In the genomic region with DNA sequence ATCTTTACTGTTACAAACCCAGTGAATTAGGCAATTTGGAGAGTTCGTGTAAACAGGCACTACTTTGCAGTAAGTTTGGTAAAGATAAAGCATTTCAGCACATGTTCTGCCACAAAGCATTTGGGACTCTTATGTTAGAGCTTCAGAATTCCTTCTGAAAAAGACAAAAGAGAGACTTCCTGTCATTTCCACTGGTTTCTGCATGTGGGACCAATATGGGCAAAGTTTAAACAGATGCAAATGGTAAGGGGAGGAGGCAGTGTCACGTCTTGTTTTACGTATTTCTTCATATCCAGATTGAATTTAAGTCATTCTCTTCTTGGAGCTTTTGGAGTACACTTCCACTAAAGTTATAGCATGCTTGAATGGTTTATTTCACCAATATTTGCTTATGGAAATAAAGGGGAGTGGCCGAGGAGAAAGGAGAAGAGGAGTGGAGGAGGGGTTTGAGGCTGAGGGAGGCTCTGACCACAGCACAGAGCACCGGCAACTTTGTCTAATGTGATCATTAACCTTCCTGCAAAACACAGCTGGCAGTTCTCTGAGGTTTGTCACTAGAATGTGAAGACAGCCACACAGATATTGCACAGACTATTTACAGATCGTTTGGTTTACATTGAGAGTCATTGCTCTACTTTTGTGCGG, we compare ENCODE assay signal across 9 cellular contexts. TPM values are rescaled to one million over a fixed set of nuclear protein-coding genes. Genes with fewer than 3 reads are reported as not detected.
A peak's percentile ranks its signal among the peaks of the same experiment; 100 is the strongest.
DNase-seq lines count a peak whose midpoint lies in the region; ATAC-seq and TF ChIP-seq lines count a peak whose summit lies in the region.
"Had no signal": no experiment of that assay in that cellular context is flagged by ENCODE, and none has a peak within 500 bp of the region (broad histone marks: within the 10 kb centered on the region; RNA-seq: fewer than 3 reads in every experiment).

A gene with protein sequence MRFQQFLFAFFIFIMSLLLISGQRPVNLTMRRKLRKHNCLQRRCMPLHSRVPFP (plus strand): TSS at position 499 of the 645 bp plus-strand sequence. CDS start 154 bp downstream, outside the sequence.

- H3K36me3 Mint-ChIP-seq in activated naive CD8-positive, alpha-beta T cell treated with anti-CD3 and anti-CD28 coated beads, Interleukin-2, amount 50 U/mL, for 24 hours (ENCODE audit: low read depth) = no peaks in the 10 kb centered on the region

- no peak within 1 kb of the TSS for H4K5ac ChIP-seq in mesendoderm (ENCODE audit: low read length)

- H4K20me1 ChIP-seq in MM.1S (ENCODE audit: insufficient read depth, low read length) = no peaks in the 10 kb centered on the region

- H3K4me3 ChIP-seq in MM.1S (ENCODE audit: low read length) (no peak within 1 kb of the TSS), mesendoderm (ENCODE audit: low read length) (no peak within 1 kb of the TSS), gastrocnemius medialis (no peak within 1 kb of the TSS)

- H3K79me2 ChIP-seq in MM.1S (ENCODE audit: low read length) (no peaks in the 10 kb centered on the region), mesendoderm (ENCODE audit: control insufficient read depth, insufficient read depth, low read length) (no peaks in the 10 kb centered on the region)

- POLR2A ChIA-PET in HEK293T (lab: Yijun Ruan, JAX) = no interaction called here

- in situ Hi-C loops in gastrocnemius medialis (cut with MboI; ENCODE audit: low sequenced_read_pairs in 4 of 4) = no loop called here

- no peak for TF ChIP-seq CTCF in MM.1S (IDR thresholded peaks at IDR 0.05; ENCODE audit: low read length)
- TF ChIP-seq CTCF in gastrocnemius medialis (IDR thresholded peaks at IDR 0.05 in 4 of 5, conservative IDR thresholded peaks at IDR 0.05 in 1 of 5) = no peak

- no peak within 1 kb of the TSS for H4K8ac ChIP-seq in mesendoderm (ENCODE audit: low read depth, low read length)

- H2BK15ac ChIP-seq in mesendoderm (replicated peaks; ENCODE audit: low read depth) = no peak within 1 kb of the TSS

- intact Hi-C loops in gastrocnemius medialis (cut with DNase I; ENCODE audit: low total_unique reads) = no loop called here

- no peak within 1 kb of the TSS for H3K9ac ChIP-seq in MM.1S (ENCODE audit: low read length)
- H3K9ac ChIP-seq in mesendoderm (ENCODE audit: low read length) = peak within 1 kb of the TSS; percentile 17

- no peaks in the 10 kb centered on the region for H3K27me3 ChIP-seq in MM.1S (replicated peaks; ENCODE audit: insufficient read depth, low read length)
- no peaks in the 10 kb centered on the region for H3K27me3 ChIP-seq in mesendoderm (ENCODE audit: insufficient read depth, low read length, poor library complexity)
- H3K27me3 ChIP-seq in gastrocnemius medialis = no peaks in the 10 kb centered on the region

- peaks cover 3% of the 10 kb centered on the region for H3K27me3 Mint-ChIP-seq in activated naive CD8-positive, alpha-beta T cell treated with anti-CD3 and anti-CD28 coated beads, Interleukin-2, amount 50 U/mL, for 24 hours

- H2AK5ac ChIP-seq in mesendoderm (ENCODE audit: low read length) = no peak within 1 kb of the TSS

- DNase-seq in MM.1S (no peak), mesendoderm (peak; percentile 45), gastrocnemius medialis (no peak), NOMO-1 treated with DMSO at 0.1 percent for 48 hours (lab: John Stamatoyannopoulos, UW; ENCODE audit: unreplicated experiment) (no peak), HEK293T (ENCODE audit: extremely low spot score) (no peak)
- DNase-seq in activated naive CD8-positive, alpha-beta T cell treated with anti-CD3 and anti-CD28 coated beads, Interleukin-2, amount 50 U/mL, for 24 hours = no peak
- DNase-seq: activated CD4-positive, alpha-beta T cell treated with anti-CD3 and anti-CD28 coated beads for 4 hours had no signal

- no peak within 1 kb of the TSS for H3K4me3 Mint-ChIP-seq in activated naive CD8-positive, alpha-beta T cell treated with anti-CD3 and anti-CD28 coated beads, Interleukin-2, amount 50 U/mL, for 24 hours

- H3K18ac ChIP-seq in mesendoderm (ENCODE audit: low read length) = no peak within 1 kb of the TSS

- CTCF ChIA-PET in HEK293T (lab: Yijun Ruan, JAX) = interaction anchor here (0.7 kb wide), 1 partner anchor 106 kb away, joined by 3 read pairs; no protein-coding TSS in a partner anchor

- H3K4me2 ChIP-seq in MM.1S (ENCODE audit: low read depth, low read length) (no peak within 1 kb of the TSS), mesendoderm (ENCODE audit: low read length) (no peak within 1 kb of the TSS)

- ATAC-seq in GM18870 (IDR thresholded peaks at IDR 0.05; ENCODE audit: unreplicated experiment) (peak; percentile 99), HG02571 (IDR thresholded peaks at IDR 0.05; ENCODE audit: unreplicated experiment) (peak; percentile 98), gastrocnemius medialis (no peak)
- no peak for ATAC-seq in activated naive CD8-positive, alpha-beta T cell treated with anti-CD3 and anti-CD28 coated beads, Interleukin-2, amount 50 U/mL, for 24 hours

- H3K56ac ChIP-seq in mesendoderm (ENCODE audit: low read length) = no peak within 1 kb of the TSS

- H3K4me1 ChIP-seq in MM.1S (ENCODE audit: low read length) = no peaks in the 10 kb centered on the region
- H3K4me1 ChIP-seq in mesendoderm (ENCODE audit: control insufficient read depth, low read depth, low read length) = no peaks in the 10 kb centered on the region
- H3K4me1 ChIP-seq in gastrocnemius medialis = no peaks in the 10 kb centered on the region

- H3K9me3 Mint-ChIP-seq in activated naive CD8-positive, alpha-beta T cell treated with anti-CD3 and anti-CD28 coated beads, Interleukin-2, amount 50 U/mL, for 24 hours = no peaks in the 10 kb centered on the region

- H3K4ac ChIP-seq in mesendoderm (ENCODE audit: low read depth, low read length) = no peak within 1 kb of the TSS

- H3F3A ChIP-seq in MM.1S (ENCODE audit: insufficient read depth, low read length) = no peaks in the 10 kb centered on the region

- no peak for TF ChIP-seq POLR2A in gastrocnemius medialis (IDR thresholded peaks at IDR 0.05)

- H2BK5ac ChIP-seq in mesendoderm (ENCODE audit: low read length) = no peak within 1 kb of the TSS

- no peak within 1 kb of the TSS for H3K23ac ChIP-seq in mesendoderm (ENCODE audit: low read length)

- no peaks in the 10 kb centered on the region for H3K36me3 ChIP-seq in MM.1S (replicated peaks; ENCODE audit: insufficient read depth, low read length)
- no peaks in the 10 kb centered on the region for H3K36me3 ChIP-seq in mesendoderm (ENCODE audit: control insufficient read depth, insufficient read depth, low read length)
- no peaks in the 10 kb centered on the region for H3K36me3 ChIP-seq in gastrocnemius medialis

- no peak within 1 kb of the TSS for H2BK120ac ChIP-seq in mesendoderm (ENCODE audit: low read depth, low read length)

- no peaks in the 10 kb centered on the region for H3K4me1 Mint-ChIP-seq in activated naive CD8-positive, alpha-beta T cell treated with anti-CD3 and anti-CD28 coated beads, Interleukin-2, amount 50 U/mL, for 24 hours

- 0 out of 2 replicates have a peak within 1 kb of the TSS, but pooled peaks have one; percentile 21 for H2AFZ ChIP-seq in MM.1S (ENCODE audit: low read length)

- no peaks in the 10 kb centered on the region for H3K9me3 ChIP-seq in MM.1S (replicated peaks; ENCODE audit: insufficient read depth, low read length)
- H3K9me3 ChIP-seq in gastrocnemius medialis = no peaks in the 10 kb centered on the region

- no peak within 1 kb of the TSS for H3K27ac Mint-ChIP-seq in activated naive CD8-positive, alpha-beta T cell treated with anti-CD3 and anti-CD28 coated beads, Interleukin-2, amount 50 U/mL, for 24 hours

- H3K9me2 ChIP-seq in MM.1S (replicated peaks; ENCODE audit: insufficient read depth, low read length) = no peaks in the 10 kb centered on the region

- H3K27ac ChIP-seq in MM.1S (ENCODE audit: low read length) (no peak within 1 kb of the TSS), mesendoderm (ENCODE audit: low read depth, low read length) (no peak within 1 kb of the TSS), gastrocnemius medialis (no peak within 1 kb of the TSS)

- no peaks in the 10 kb centered on the region for H3K79me1 ChIP-seq in mesendoderm (ENCODE audit: low read length)

- WGBS in mesendoderm (ENCODE audit: extremely low coverage, insufficient coverage, low lambda C conversion rate) = no CpG with 5 or more reads among the region's 7 CpGs

TF ChIP-seq in HEK293T, 16 proteins besides CTCF, POLR2A, EP300 and RAD21:
- TF ChIP-seq ELF4 (IDR thresholded peaks at IDR 0.05) (no peak), HDGF (IDR thresholded peaks at IDR 0.05; ENCODE audit: borderline replicate concordance) (no peak), NFRKB (IDR thresholded peaks at IDR 0.05) (no peak), ARNT (IDR thresholded peaks at IDR 0.05) (no peak), FOXM1 (IDR thresholded peaks at IDR 0.05; ENCODE audit: borderline replicate concordance) (no peak), SP1 (IDR thresholded peaks at IDR 0.05) (no peak), LEF1 (IDR thresholded peaks at IDR 0.05; ENCODE audit: borderline replicate concordance) (no peak), SUZ12 (IDR thresholded peaks at IDR 0.05) (no peak), ZNF384 (IDR thresholded peaks at IDR 0.05) (no peak), BHLHE40 (IDR thresholded peaks at IDR 0.05; ENCODE audit: borderline replicate concordance) (no peak), FOXK2 (IDR thresholded peaks at IDR 0.05) (no peak), TARDBP (IDR thresholded peaks at IDR 0.05) (no peak), L3MBTL2 (conservative IDR thresholded peaks at IDR 0.05) (no peak), FOXA1 (IDR thresholded peaks at IDR 0.05) (no peak), CTBP1 (IDR thresholded peaks at IDR 0.05; ENCODE audit: borderline replicate concordance) (no peak)
- TF ChIP-seq, protein P1, sequence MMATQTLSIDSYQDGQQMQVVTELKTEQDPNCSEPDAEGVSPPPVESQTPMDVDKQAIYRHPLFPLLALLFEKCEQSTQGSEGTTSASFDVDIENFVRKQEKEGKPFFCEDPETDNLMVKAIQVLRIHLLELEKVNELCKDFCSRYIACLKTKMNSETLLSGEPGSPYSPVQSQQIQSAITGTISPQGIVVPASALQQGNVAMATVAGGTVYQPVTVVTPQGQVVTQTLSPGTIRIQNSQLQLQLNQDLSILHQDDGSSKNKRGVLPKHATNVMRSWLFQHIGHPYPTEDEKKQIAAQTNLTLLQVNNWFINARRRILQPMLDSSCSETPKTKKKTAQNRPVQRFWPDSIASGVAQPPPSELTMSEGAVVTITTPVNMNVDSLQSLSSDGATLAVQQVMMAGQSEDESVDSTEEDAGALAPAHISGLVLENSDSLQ (IDR thresholded peaks at IDR 0.05) = no peak

RNA-seq across cellular contexts. Expression of the gene that starts here (rescaled TPM):
- polyA plus RNA-seq in mesendoderm (2013, experiment 1 of 2) = 10.9 TPM
- 14.0 TPM for polyA plus RNA-seq in mesendoderm (2013, experiment 2 of 2)
- total RNA-seq in gastrocnemius medialis = not detected

Comparison
In these comparisons a context has a peak if more than half of its experiments do, and no peak if none do; other contexts are left out.
1. ATAC-seq: peak in GM18870 (single experiment) and HG02571 (single experiment); none in gastrocnemius medialis (0 of 2) and activated naive CD8-positive, alpha-beta T cell treated with anti-CD3 and anti-CD28 coated beads, Interleukin-2, amount 50 U/mL, for 24 hours (single experiment).